In genomic region chr12:61290473-61290872, GRCh38 we compare ENCODE assay signal across 6 cellular contexts.
"Had no signal": no experiment of that assay in that cellular context is flagged by ENCODE, and none has a peak within 500 bp of the region (broad histone marks: within the 10 kb centered on the region; RNA-seq: fewer than 3 reads in every experiment).

No MANE protein-coding gene starts in this region.

- H3K27ac ChIP-seq: HL-60, KMS-11 had no signal

- H3K4me2 ChIP-seq: KMS-11 had no signal

- H3K9ac ChIP-seq: KMS-11 had no signal

- DNase-seq: IMR-90, KBM-7, KG1 had no signal

- FAIRE-seq: HTR-8/SVneo had no signal
